Comparison of ENCODE assay signal across 25 cellular contexts in the genomic region with DNA sequence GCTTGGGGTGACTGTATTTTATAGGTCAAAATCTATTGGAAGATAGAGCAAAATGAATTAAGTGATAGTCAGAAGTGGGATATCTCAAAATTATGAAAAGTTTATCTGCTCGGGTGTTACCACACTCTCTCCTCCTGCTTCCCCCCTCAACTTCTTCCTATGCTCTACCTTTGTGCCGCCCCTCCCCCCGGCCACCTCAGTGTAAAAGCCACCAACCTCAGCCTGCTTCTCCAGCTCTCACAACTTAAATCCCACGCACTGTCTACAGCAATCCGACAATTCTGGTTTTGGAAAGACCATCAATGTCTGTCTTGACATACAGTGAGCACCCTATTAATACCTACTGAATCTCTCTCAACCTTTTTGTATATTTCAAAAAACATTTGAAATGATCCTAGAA.
"Had no signal": no experiment of that assay in that cellular context is flagged by ENCODE, and none has a peak within 500 bp of the region (broad histone marks: within the 10 kb centered on the region; RNA-seq: fewer than 3 reads in every experiment).

No MANE protein-coding gene starts in this region.

- H3K4me3 Mint-ChIP-seq: naive thymus-derived CD4-positive, alpha-beta T cell; natural killer cell; nephron; neural progenitor cell; stimulated activated effector memory CD8-positive, alpha-beta T cell treated with anti-CD3 and anti-CD28 coated beads, Interleukin-12 subunit alpha, Interleukin-12 subunit beta, amount 100 ng/mL, for 72 hours; stimulated activated naive B cell treated with anti-CD40 and anti-IgM and Interleukin-4, amounts not matched to agents 10 μg/mL and 1 μg/mL and 100 μg/mL, for 72 hours had no signal

- H3K4me1 ChIP-seq: neural progenitor cell, pancreas, prostate gland, right lobe of liver, sigmoid colon, stomach, thyroid gland, tibial nerve, upper lobe of left lung, vagina had no signal

- H3K36me3 Mint-ChIP-seq: naive thymus-derived CD4-positive, alpha-beta T cell; natural killer cell; neural progenitor cell; stimulated activated effector memory CD8-positive, alpha-beta T cell treated with anti-CD3 and anti-CD28 coated beads, Interleukin-12 subunit alpha, Interleukin-12 subunit beta, amount 100 ng/mL, for 72 hours; stimulated activated naive B cell treated with anti-CD40 and anti-IgM and Interleukin-4, amounts not matched to agents 10 μg/mL and 1 μg/mL and 100 μg/mL, for 72 hours had no signal

- H3K4me1 Mint-ChIP-seq: naive thymus-derived CD4-positive, alpha-beta T cell; natural killer cell; nephron; stimulated activated effector memory CD8-positive, alpha-beta T cell treated with anti-CD3 and anti-CD28 coated beads, Interleukin-12 subunit alpha, Interleukin-12 subunit beta, amount 100 ng/mL, for 72 hours; stimulated activated naive B cell treated with anti-CD40 and anti-IgM and Interleukin-4, amounts not matched to agents 10 μg/mL and 1 μg/mL and 100 μg/mL, for 72 hours had no signal

- H3K9me3 Mint-ChIP-seq: nephron; neural progenitor cell; stimulated activated naive B cell treated with anti-CD40 and anti-IgM and Interleukin-4, amounts not matched to agents 10 μg/mL and 1 μg/mL and 100 μg/mL, for 72 hours had no signal

- H3K27ac ChIP-seq: neural progenitor cell, neutrophil, pancreas, prostate gland, right lobe of liver, sigmoid colon, stomach, thoracic aorta, thyroid gland, tibial nerve, upper lobe of left lung, vagina had no signal

- H2AFZ ChIP-seq: neural progenitor cell had no signal

- H3K4me3 ChIP-seq: neural progenitor cell, pancreas, prostate gland, right lobe of liver, sigmoid colon, stomach, thoracic aorta, thyroid gland, tibial nerve, upper lobe of left lung, vagina had no signal

- H3K36me3 ChIP-seq: neural progenitor cell, neutrophil, pancreas, prostate gland, right lobe of liver, sigmoid colon, stomach, thoracic aorta, thyroid gland, tibial nerve, upper lobe of left lung, vagina had no signal

- H3K27me3 ChIP-seq: neural progenitor cell, neutrophil, pancreas, right lobe of liver, sigmoid colon, stomach, thyroid gland, tibial nerve, upper lobe of left lung, vagina had no signal

- H3K27ac Mint-ChIP-seq: naive thymus-derived CD4-positive, alpha-beta T cell; natural killer cell; nephron; neural progenitor cell; stimulated activated effector memory CD8-positive, alpha-beta T cell treated with anti-CD3 and anti-CD28 coated beads, Interleukin-12 subunit alpha, Interleukin-12 subunit beta, amount 100 ng/mL, for 72 hours; stimulated activated naive B cell treated with anti-CD40 and anti-IgM and Interleukin-4, amounts not matched to agents 10 μg/mL and 1 μg/mL and 100 μg/mL, for 72 hours had no signal

- H3K9ac ChIP-seq: neural progenitor cell had no signal

- H3K4me2 ChIP-seq: neural progenitor cell had no signal

- ATAC-seq: naive thymus-derived CD4-positive, alpha-beta T cell; natural killer cell; pancreas; right cardiac atrium; right lobe of liver; stimulated activated effector memory CD8-positive, alpha-beta T cell treated with anti-CD3 and anti-CD28 coated beads, Interleukin-12 subunit alpha, Interleukin-12 subunit beta, amount 100 ng/mL, for 72 hours; stimulated activated naive B cell treated with anti-CD40 and anti-IgM and Interleukin-4, amounts not matched to agents 10 μg/mL and 1 μg/mL and 100 μg/mL, for 72 hours had no signal

- H3K27me3 Mint-ChIP-seq: naive thymus-derived CD4-positive, alpha-beta T cell; stimulated activated naive B cell treated with anti-CD40 and anti-IgM and Interleukin-4, amounts not matched to agents 10 μg/mL and 1 μg/mL and 100 μg/mL, for 72 hours had no signal

- H3K9me3 ChIP-seq: neutrophil, pancreas, prostate gland, right lobe of liver, sigmoid colon, stomach, thoracic aorta, thyroid gland, tibial nerve, upper lobe of left lung, vagina had no signal

- DNase-seq: naive thymus-derived CD4-positive, alpha-beta T cell; natural killer cell; pancreas; right cardiac atrium; right lobe of liver; sigmoid colon; small intestine; stimulated activated CD4-positive, alpha-beta T cell treated with anti-CD3 and anti-CD28 coated beads, Interleukin-15, amount 100 ng/mL, for 24 hours; stimulated activated CD4-positive, alpha-beta T cell treated with anti-CD3 and anti-CD28 coated beads, Interleukin-2, amount 100 ng/mL, for 24 hours; stimulated activated CD4-positive, alpha-beta T cell treated with anti-CD3 and anti-CD28 coated beads, Interleukin-2, amount 100 ng/mL, for 48 hours; stimulated activated CD4-positive, alpha-beta T cell treated with anti-CD3 and anti-CD28 coated beads, Interleukin-4, amount 100 ng/mL, for 24 hours; stimulated activated naive B cell treated with anti-CD40 and anti-IgM and Interleukin-4, amounts not matched to agents 10 μg/mL and 1 μg/mL and 100 μg/mL, for 72 hours; stimulated activated naive CD4-positive, alpha-beta T cell treated with Interleukin-2 at 50 U/mL for 16 hours; stomach; thyroid gland; trophoblast cell; upper lobe of left lung had no signal
